ENCODE assay signal across 2 cellular contexts in the genomic region with DNA sequence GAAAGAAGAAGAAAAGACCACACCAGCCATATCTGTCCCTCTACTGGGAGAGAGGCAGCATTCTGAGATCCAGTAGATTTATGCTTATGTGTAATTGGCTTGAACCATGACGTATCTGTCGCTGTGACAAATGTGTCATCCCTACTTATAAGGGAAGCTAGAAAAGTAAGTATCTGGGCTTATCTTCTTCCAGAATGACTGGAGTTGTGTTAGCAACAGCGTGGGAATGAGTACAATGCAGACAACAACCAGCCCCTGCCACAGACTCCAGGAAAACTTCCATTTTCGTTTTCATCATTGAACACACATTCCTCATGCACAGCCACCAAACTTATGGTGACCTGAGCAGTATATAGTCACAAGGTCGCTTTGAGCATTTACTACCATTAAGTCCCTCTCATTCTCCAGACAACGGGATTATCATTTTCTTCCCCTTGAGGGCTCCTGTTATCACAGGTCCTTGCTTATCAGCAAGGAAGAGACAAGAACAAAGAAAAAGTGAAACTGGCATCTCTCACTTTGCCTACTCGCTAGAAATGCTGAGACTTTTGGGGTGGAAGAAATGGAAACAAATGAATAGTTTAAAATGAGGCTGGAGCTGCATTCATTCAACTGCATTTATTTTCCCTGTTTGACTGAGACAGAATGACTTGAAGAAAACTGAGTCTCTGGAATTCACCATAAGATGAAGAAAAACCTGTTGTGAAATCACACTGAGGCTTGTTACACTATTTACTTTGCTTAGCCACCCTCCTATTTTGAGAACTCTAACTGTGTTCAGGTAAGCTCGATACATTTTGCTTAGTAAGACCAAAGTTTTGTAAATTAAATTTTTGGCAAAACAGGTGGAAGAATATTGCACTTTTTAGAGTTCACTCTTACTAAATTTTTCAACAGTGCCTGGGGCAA.
TF ChIP-seq lines count a peak whose summit lies in the region.

No MANE protein-coding gene starts in this region.

TF ChIP-seq in SK-N-SH, 30 proteins besides CTCF, POLR2A, EP300 and RAD21 (continued from another document):
- TF ChIP-seq, protein P1, sequence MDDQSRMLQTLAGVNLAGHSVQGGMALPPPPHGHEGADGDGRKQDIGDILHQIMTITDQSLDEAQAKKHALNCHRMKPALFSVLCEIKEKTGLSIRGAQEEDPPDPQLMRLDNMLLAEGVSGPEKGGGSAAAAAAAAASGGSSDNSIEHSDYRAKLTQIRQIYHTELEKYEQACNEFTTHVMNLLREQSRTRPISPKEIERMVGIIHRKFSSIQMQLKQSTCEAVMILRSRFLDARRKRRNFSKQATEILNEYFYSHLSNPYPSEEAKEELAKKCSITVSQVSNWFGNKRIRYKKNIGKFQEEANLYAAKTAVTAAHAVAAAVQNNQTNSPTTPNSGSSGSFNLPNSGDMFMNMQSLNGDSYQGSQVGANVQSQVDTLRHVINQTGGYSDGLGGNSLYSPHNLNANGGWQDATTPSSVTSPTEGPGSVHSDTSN (IDR thresholded peaks at IDR 0.05) = no peak
- TF ChIP-seq JUND (IDR thresholded peaks at IDR 0.05) = no peak
- TF ChIP-seq ELF1 (IDR thresholded peaks at IDR 0.05) = no peak
- TF ChIP-seq, protein P2, sequence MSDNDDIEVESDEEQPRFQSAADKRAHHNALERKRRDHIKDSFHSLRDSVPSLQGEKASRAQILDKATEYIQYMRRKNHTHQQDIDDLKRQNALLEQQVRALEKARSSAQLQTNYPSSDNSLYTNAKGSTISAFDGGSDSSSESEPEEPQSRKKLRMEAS (IDR thresholded peaks at IDR 0.05; ENCODE audit: low read depth) = no peak
- TF ChIP-seq, protein P3, sequence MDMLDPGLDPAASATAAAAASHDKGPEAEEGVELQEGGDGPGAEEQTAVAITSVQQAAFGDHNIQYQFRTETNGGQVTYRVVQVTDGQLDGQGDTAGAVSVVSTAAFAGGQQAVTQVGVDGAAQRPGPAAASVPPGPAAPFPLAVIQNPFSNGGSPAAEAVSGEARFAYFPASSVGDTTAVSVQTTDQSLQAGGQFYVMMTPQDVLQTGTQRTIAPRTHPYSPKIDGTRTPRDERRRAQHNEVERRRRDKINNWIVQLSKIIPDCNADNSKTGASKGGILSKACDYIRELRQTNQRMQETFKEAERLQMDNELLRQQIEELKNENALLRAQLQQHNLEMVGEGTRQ (IDR thresholded peaks at IDR 0.05; ENCODE audit: borderline replicate concordance, low read depth, low read length) = no peak
- TF ChIP-seq FOXM1 (IDR thresholded peaks at IDR 0.05; ENCODE audit: low read depth) = no peak
- no peak for TF ChIP-seq MEF2A (IDR thresholded peaks at IDR 0.05; ENCODE audit: borderline replicate concordance, low read depth)
- TF ChIP-seq GATA2 (CRISPR knock-in tag; IDR thresholded peaks at IDR 0.05) = no peak
- no peak for TF ChIP-seq GABPA (IDR thresholded peaks at IDR 0.05; ENCODE audit: low read depth)
- no peak for TF ChIP-seq TCF12 (IDR thresholded peaks at IDR 0.05)
- TF ChIP-seq SMC3 (IDR thresholded peaks at IDR 0.05; ENCODE audit: low read depth, low read length) = no peak
- TF ChIP-seq, protein P4, sequence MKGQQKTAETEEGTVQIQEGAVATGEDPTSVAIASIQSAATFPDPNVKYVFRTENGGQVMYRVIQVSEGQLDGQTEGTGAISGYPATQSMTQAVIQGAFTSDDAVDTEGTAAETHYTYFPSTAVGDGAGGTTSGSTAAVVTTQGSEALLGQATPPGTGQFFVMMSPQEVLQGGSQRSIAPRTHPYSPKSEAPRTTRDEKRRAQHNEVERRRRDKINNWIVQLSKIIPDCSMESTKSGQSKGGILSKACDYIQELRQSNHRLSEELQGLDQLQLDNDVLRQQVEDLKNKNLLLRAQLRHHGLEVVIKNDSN (IDR thresholded peaks at IDR 0.05; ENCODE audit: borderline replicate concordance, low read depth) = no peak
- TF ChIP-seq, protein P5, sequence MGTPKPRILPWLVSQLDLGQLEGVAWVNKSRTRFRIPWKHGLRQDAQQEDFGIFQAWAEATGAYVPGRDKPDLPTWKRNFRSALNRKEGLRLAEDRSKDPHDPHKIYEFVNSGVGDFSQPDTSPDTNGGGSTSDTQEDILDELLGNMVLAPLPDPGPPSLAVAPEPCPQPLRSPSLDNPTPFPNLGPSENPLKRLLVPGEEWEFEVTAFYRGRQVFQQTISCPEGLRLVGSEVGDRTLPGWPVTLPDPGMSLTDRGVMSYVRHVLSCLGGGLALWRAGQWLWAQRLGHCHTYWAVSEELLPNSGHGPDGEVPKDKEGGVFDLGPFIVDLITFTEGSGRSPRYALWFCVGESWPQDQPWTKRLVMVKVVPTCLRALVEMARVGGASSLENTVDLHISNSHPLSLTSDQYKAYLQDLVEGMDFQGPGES (IDR thresholded peaks at IDR 0.05; ENCODE audit: low read depth, low read length) = no peak
- TF ChIP-seq RFX5 (IDR thresholded peaks at IDR 0.05; ENCODE audit: low read length) = no peak
- no peak for TF ChIP-seq MXI1 (IDR thresholded peaks at IDR 0.05; ENCODE audit: low read depth, low read length)
- TF ChIP-seq, protein P6, sequence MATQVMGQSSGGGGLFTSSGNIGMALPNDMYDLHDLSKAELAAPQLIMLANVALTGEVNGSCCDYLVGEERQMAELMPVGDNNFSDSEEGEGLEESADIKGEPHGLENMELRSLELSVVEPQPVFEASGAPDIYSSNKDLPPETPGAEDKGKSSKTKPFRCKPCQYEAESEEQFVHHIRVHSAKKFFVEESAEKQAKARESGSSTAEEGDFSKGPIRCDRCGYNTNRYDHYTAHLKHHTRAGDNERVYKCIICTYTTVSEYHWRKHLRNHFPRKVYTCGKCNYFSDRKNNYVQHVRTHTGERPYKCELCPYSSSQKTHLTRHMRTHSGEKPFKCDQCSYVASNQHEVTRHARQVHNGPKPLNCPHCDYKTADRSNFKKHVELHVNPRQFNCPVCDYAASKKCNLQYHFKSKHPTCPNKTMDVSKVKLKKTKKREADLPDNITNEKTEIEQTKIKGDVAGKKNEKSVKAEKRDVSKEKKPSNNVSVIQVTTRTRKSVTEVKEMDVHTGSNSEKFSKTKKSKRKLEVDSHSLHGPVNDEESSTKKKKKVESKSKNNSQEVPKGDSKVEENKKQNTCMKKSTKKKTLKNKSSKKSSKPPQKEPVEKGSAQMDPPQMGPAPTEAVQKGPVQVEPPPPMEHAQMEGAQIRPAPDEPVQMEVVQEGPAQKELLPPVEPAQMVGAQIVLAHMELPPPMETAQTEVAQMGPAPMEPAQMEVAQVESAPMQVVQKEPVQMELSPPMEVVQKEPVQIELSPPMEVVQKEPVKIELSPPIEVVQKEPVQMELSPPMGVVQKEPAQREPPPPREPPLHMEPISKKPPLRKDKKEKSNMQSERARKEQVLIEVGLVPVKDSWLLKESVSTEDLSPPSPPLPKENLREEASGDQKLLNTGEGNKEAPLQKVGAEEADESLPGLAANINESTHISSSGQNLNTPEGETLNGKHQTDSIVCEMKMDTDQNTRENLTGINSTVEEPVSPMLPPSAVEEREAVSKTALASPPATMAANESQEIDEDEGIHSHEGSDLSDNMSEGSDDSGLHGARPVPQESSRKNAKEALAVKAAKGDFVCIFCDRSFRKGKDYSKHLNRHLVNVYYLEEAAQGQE (IDR thresholded peaks at IDR 0.05; ENCODE audit: low read depth, low read length) = no peak

TF ChIP-seq in SK-N-SH treated with all-trans-retinoic acid at 6 μM for 48 hours, 23 proteins besides CTCF, POLR2A, EP300 and RAD21 (continued from another document):
- TF ChIP-seq, protein P7, sequence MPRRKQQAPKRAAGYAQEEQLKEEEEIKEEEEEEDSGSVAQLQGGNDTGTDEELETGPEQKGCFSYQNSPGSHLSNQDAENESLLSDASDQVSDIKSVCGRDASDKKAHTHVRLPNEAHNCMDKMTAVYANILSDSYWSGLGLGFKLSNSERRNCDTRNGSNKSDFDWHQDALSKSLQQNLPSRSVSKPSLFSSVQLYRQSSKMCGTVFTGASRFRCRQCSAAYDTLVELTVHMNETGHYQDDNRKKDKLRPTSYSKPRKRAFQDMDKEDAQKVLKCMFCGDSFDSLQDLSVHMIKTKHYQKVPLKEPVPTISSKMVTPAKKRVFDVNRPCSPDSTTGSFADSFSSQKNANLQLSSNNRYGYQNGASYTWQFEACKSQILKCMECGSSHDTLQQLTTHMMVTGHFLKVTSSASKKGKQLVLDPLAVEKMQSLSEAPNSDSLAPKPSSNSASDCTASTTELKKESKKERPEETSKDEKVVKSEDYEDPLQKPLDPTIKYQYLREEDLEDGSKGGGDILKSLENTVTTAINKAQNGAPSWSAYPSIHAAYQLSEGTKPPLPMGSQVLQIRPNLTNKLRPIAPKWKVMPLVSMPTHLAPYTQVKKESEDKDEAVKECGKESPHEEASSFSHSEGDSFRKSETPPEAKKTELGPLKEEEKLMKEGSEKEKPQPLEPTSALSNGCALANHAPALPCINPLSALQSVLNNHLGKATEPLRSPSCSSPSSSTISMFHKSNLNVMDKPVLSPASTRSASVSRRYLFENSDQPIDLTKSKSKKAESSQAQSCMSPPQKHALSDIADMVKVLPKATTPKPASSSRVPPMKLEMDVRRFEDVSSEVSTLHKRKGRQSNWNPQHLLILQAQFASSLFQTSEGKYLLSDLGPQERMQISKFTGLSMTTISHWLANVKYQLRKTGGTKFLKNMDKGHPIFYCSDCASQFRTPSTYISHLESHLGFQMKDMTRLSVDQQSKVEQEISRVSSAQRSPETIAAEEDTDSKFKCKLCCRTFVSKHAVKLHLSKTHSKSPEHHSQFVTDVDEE (CRISPR knock-in tag; IDR thresholded peaks at IDR 0.05) = no peak
